Comparison of ENCODE assay signal across 11 cellular contexts in the genomic region with DNA sequence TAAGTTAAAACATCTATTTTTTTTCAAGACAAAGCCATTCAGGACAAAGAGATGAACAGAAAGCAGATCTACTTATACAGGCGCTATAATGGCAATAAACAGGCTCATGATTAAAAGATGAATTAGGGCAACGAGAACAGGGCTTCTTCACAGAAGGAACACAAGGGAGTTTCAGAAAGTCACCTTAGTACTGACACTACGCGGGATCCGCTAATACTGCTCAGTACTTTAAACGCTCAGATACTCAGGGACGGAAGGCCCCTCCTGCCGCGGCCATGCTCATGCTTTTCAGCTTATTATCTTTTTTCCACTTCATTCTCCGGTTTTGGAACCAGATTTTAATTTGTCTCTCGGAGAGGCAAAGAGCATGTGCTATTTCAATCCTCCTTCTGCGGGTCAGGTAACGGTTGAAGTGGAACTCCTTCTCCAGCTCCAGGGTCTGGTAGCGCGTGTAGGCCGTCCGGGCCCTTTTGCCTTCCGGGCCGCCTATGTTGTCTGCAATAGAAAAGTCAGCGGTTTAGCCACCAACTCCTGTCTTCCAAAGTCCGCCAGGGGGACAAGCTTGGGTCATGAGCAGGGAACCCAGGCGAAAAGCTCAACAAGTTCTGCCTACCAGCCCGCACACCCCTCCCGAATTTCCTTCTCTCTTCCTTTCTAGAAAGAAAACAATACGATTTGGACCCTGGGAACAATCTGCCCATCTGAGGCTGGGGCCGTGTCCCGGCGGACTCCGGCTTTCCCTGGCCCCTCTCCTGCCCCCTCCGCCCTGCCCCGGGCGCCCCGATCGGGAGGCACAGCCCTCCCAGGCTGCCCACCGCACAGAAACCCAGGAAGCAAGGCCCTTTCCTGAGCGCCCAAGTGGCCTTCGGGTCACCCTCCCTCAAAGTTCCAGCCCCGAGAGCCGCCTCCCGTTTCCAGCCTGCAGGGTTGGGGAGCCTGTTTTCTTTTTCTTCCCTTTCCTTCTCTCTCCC. TPM values are rescaled to one million over a fixed set of nuclear protein-coding genes. Genes with fewer than 3 reads are reported as not detected.
DNase-seq lines count a peak whose midpoint lies in the region; ATAC-seq and TF ChIP-seq lines count a peak whose summit lies in the region.
"Had no signal": no experiment of that assay in that cellular context is flagged by ENCODE, and none has a peak within 500 bp of the region (broad histone marks: within the 10 kb centered on the region; RNA-seq: fewer than 3 reads in every experiment).

No MANE protein-coding gene starts in this region.

- in situ Hi-C loops in Caki2 (cut with HindIII; ENCODE audit: low pct_unique_long_range_greater_than_20kb, low sequenced_read_pairs) = no loop called here

- 56 to 68% (median 57%) methylated on average over 40 of the region's 40 CpGs for WGBS in ovary, 3 donors

- H3K9me3 ChIP-seq in SJCRH30 (replicated peaks) (no peaks in the 10 kb centered on the region), right atrium auricular region (no peaks in the 10 kb centered on the region), ovary (peaks cover 0 to 6% of the 10 kb centered on the region in 2 donors)
- H3K9me3 ChIP-seq: uterus had no signal

- no peaks in the 10 kb centered on the region for H3K36me3 ChIP-seq in SJCRH30
- H3K36me3 ChIP-seq in right atrium auricular region = no peaks in the 10 kb centered on the region
- no peaks in the 10 kb centered on the region for H3K36me3 ChIP-seq in ovary
- H3K36me3 ChIP-seq: uterus had no signal

- TF ChIP-seq EP300 in ovary (IDR thresholded peaks at IDR 0.05) = no peak

- H3K27ac ChIP-seq in SJCRH30 (peak overlapping the region; percentile 83), right atrium auricular region (no peak overlapping the region), ovary (no peak overlapping the region)

- no peak for TF ChIP-seq CTCF in right atrium auricular region (IDR thresholded peaks at IDR 0.05)
- no peak for TF ChIP-seq CTCF in ovary (IDR thresholded peaks at IDR 0.05)

- H3K4me1 ChIP-seq in SJCRH30 (peaks cover 6% of the 10 kb centered on the region), right atrium auricular region (peaks cover 0 to 43% of the 10 kb centered on the region in 2 donors), ovary (ENCODE audit: insufficient read depth) (peaks cover 1% of the 10 kb centered on the region)
- H3K4me1 ChIP-seq: uterus had no signal

- TF ChIP-seq POLR2A in ovary (IDR thresholded peaks at IDR 0.05) = no peak

- no peak for ATAC-seq in GM21526 (IDR thresholded peaks at IDR 0.05; ENCODE audit: low FRiP score, unreplicated experiment)
- ATAC-seq: activated CD4-positive, alpha-beta T cell treated with anti-CD3 and anti-CD28 coated beads for 36 hours had no signal

- H3K4me3 ChIP-seq in SJCRH30 (peak overlapping the region; percentile 73), right atrium auricular region (peak overlapping the region; percentile 25 to 55), ovary (peak overlapping the region; percentile 34)

- H3K27me3 ChIP-seq in SJCRH30 = no peaks in the 10 kb centered on the region
- peaks cover 47 to 75% of the 10 kb centered on the region in 2 donors for H3K27me3 ChIP-seq in right atrium auricular region
- H3K27me3 ChIP-seq in ovary = no peaks in the 10 kb centered on the region
- H3K27me3 ChIP-seq: uterus had no signal

- DNase-seq in Caki2 (ENCODE audit: low read depth) (peak; percentile 73), SJCRH30 (peak; percentile 78 to 87), right atrium auricular region (ENCODE audit: low spot score) (no peak), ovary (no peak), NCI-H446 (lab: John Stamatoyannopoulos, UW) (no peak), posterior vena cava (ENCODE audit: low spot score) (no peak)
- no peak for DNase-seq in activated CD4-positive, alpha-beta T cell treated with anti-CD3 and anti-CD28 coated beads, Interleukin-2, amount 50 U/mL, for 1 hour
- DNase-seq: activated CD4-positive, alpha-beta T cell treated with anti-CD3 and anti-CD28 coated beads for 36 hours; NCI-H510A; uterus had no signal

- intact Hi-C loops in ovary (cut with DNase I) = loop anchor here in 3 of 4 donors (5.0 kb wide), 2 partner anchors 285 to 290 kb away; no protein-coding TSS in a partner anchor
- intact Hi-C loops in posterior vena cava (cut with DNase I) = no loop called here

RNA-seq across cellular contexts. Expression of a gene that starts 1.6 kb away (rescaled TPM):
- total RNA-seq in Caki2 (2014; rRNA removed; shearing (Covaris generic); ENCODE audit: low replicate concordance) = 53.0 and 130 TPM in 2 replicates
- 10.4 and 11.9 TPM in 2 replicates for total RNA-seq in SJCRH30 (2014; rRNA removed; shearing (Covaris generic))
- total RNA-seq in right atrium auricular region = under 1 TPM; 0.24 to 0.96 TPM
- total RNA-seq in ovary = 10 to 100 TPM in 2 of 7 donors, 1 to 10 TPM in 2, under 1 TPM in 3; 0.40 to 29.6 (median 1.4) TPM
- polyA plus RNA-seq in ovary = 1 to 10 TPM; 1.8 to 5.6 TPM
- 10 to 100 TPM; 11.3 to 17.6 TPM for total RNA-seq in posterior vena cava
- total RNA-seq: activated CD4-positive, alpha-beta T cell treated with anti-CD3 and anti-CD28 coated beads for 36 hours had no signal

RNA-seq across cellular contexts. Expression of a gene that starts 5.7 kb away (rescaled TPM):
- 0.96 and 1.2 TPM in 2 replicates for total RNA-seq in Caki2 (2014; rRNA removed; shearing (Covaris generic); ENCODE audit: low replicate concordance)
- total RNA-seq in SJCRH30 (2014; rRNA removed; shearing (Covaris generic)) = 3.8 and 4.6 TPM in 2 replicates
- not detected for total RNA-seq in right atrium auricular region
- total RNA-seq in ovary = 1 to 10 TPM in 3 of 7 donors, under 1 TPM in 4; 0.32 to 4.2 (median 0.43) TPM
- under 1 TPM in 1 of 2 donors, not detected in 1; 0.29 TPM for polyA plus RNA-seq in ovary
- total RNA-seq in posterior vena cava = 1 to 10 TPM; 8.6 to 9.1 TPM
- total RNA-seq: activated CD4-positive, alpha-beta T cell treated with anti-CD3 and anti-CD28 coated beads for 36 hours had no signal

RNA-seq across cellular contexts. Expression of a gene that starts 10.5 kb away (rescaled TPM):
- total RNA-seq in Caki2 (2014; rRNA removed; shearing (Covaris generic); ENCODE audit: low replicate concordance) = 3.3 and 32.9 TPM in 2 replicates
- total RNA-seq in SJCRH30 (2014; rRNA removed; shearing (Covaris generic)) = 12.0 and 12.2 TPM in 2 replicates
- under 1 TPM; 0.28 to 0.30 TPM for total RNA-seq in right atrium auricular region
- total RNA-seq in ovary = 10 to 100 TPM in 2 of 7 donors, 1 to 10 TPM in 3, under 1 TPM in 2; 0.36 to 50.9 (median 1.3) TPM
- 1 to 10 TPM; 2.3 to 3.4 TPM for polyA plus RNA-seq in ovary
- 1 to 10 TPM; 7.2 to 9.3 TPM for total RNA-seq in posterior vena cava
- total RNA-seq: activated CD4-positive, alpha-beta T cell treated with anti-CD3 and anti-CD28 coated beads for 36 hours had no signal

RNA-seq across cellular contexts. Expression of a gene that starts 11.3 kb away (rescaled TPM):
- total RNA-seq in Caki2 (2014; rRNA removed; shearing (Covaris generic); ENCODE audit: low replicate concordance) = 5.6 and 10.3 TPM in 2 replicates
- 5.3 and 5.6 TPM in 2 replicates for total RNA-seq in SJCRH30 (2014; rRNA removed; shearing (Covaris generic))
- total RNA-seq in right atrium auricular region (1 to 10 TPM in 1 of 2 donors, under 1 TPM in 1; 0.59 to 1.2 TPM), ovary (10 to 100 TPM in 2 of 7 donors, 1 to 10 TPM in 3, under 1 TPM in 2; 0.22 to 34.0 (median 2.3) TPM), posterior vena cava (1 to 10 TPM; 6.2 to 9.5 TPM)
- 10 to 100 TPM in 1 of 2 donors, 1 to 10 TPM in 1; 6.6 to 12.9 TPM for polyA plus RNA-seq in ovary

RNA-seq across cellular contexts. Expression of a gene that starts 14.6 kb away (rescaled TPM):
- total RNA-seq in Caki2 (2014; rRNA removed; shearing (Covaris generic); ENCODE audit: low replicate concordance) = 5.1 TPM in 1 of 2 replicates, not detected in the other
- 38.6 and 40.4 TPM in 2 replicates for total RNA-seq in SJCRH30 (2014; rRNA removed; shearing (Covaris generic))
- total RNA-seq in right atrium auricular region (not detected), ovary (1 to 10 TPM in 3 of 7 donors, under 1 TPM in 4; 0.23 to 4.5 (median 0.75) TPM), posterior vena cava (1 to 10 TPM; 6.2 to 6.7 TPM)
- polyA plus RNA-seq in ovary = 1 to 10 TPM in 1 of 2 donors, under 1 TPM in 1; 0.53 to 4.1 TPM
- total RNA-seq: activated CD4-positive, alpha-beta T cell treated with anti-CD3 and anti-CD28 coated beads for 36 hours had no signal

Comparison
In these comparisons a context has a peak if more than half of its experiments do, and no peak if none do; other contexts are left out.
1. DNase-seq: peak in Caki2 (single experiment) and SJCRH30 (2 of 2); none in right atrium auricular region (single experiment), ovary (0 of 5), NCI-H446 (0 of 2), posterior vena cava (single experiment) and activated CD4-positive, alpha-beta T cell treated with anti-CD3 and anti-CD28 coated beads, Interleukin-2, amount 50 U/mL, for 1 hour (single experiment).
2. intact Hi-C loops: an anchor here in ovary (5.0 kb wide); none called in posterior vena cava.
3. Peak in every context shown above with its lines, with median percentiles within 50 percentile points of each other: H3K4me3 ChIP-seq.